ENCODE assay signal across 1 cellular context in the genomic region with DNA sequence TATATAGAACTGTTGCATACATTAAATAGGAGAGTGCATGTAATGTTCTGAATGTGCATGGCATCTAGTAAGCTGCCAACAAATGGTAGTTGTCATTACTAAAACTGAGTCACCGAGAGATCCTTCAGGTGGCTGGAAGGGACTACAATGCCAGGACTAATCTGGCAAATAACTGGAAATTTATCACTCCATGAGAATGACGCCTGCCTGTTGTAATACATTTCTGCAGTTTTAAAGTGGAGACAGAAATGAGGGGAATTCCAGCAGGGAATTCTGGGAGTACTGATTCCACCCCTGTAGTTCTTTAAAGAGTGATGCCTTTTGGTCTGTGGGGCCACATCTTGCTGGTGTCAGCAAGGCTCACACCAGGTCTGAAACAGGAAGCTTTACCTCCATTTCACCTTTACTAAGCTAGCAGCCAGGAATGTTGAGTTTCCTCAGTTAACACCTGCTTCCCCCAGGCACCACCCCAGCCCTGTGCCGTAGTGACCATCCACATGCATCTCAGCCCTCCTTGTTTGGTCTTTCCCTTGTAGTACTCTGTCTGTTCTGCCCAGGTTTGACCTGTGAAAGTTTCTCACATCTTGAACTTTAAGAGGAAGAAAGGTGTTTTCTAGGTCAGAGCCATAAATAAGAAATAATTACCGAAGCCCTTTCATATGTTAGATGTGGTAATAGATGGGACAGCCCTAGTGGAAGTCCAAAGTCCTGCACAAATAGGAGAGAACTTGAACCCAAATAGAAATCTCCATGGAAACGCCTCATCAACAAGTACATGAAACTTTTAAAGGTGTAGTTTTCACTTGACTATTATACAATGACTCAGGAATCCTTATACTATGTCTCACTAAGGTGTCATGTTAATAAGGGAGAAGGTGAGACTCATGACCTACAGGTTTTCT.
TF ChIP-seq lines count a peak whose summit lies in the region.

No MANE protein-coding gene starts in this region.

TF ChIP-seq in SK-N-SH treated with all-trans-retinoic acid at 6 μM for 48 hours, 23 proteins besides CTCF, POLR2A, EP300 and RAD21 (continued from another document):
- TF ChIP-seq SNAI2 (CRISPR knock-in tag; IDR thresholded peaks at IDR 0.05) (no peak), ISL1 (CRISPR knock-in tag; IDR thresholded peaks at IDR 0.05) (no peak), ZFP30 (CRISPR knock-in tag; IDR thresholded peaks at IDR 0.05) (no peak), CSDC2 (CRISPR knock-in tag; IDR thresholded peaks at IDR 0.05) (no peak), TOX (CRISPR knock-in tag; IDR thresholded peaks at IDR 0.05; ENCODE audit: borderline replicate concordance) (no peak), ZFP3 (CRISPR knock-in tag; IDR thresholded peaks at IDR 0.05) (no peak), ARNTL (CRISPR knock-in tag; IDR thresholded peaks at IDR 0.05; ENCODE audit: borderline replicate concordance, low read depth) (no peak), ZC3H10 (CRISPR knock-in tag; IDR thresholded peaks at IDR 0.05) (no peak)
- TF ChIP-seq, protein P1, sequence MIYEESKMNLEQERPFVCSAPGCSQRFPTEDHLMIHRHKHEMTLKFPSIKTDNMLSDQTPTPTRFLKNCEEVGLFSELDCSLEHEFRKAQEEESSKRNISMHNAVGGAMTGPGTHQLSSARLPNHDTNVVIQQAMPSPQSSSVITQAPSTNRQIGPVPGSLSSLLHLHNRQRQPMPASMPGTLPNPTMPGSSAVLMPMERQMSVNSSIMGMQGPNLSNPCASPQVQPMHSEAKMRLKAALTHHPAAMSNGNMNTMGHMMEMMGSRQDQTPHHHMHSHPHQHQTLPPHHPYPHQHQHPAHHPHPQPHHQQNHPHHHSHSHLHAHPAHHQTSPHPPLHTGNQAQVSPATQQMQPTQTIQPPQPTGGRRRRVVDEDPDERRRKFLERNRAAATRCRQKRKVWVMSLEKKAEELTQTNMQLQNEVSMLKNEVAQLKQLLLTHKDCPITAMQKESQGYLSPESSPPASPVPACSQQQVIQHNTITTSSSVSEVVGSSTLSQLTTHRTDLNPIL (CRISPR knock-in tag; IDR thresholded peaks at IDR 0.05; ENCODE audit: low read depth): no peak
- TF ChIP-seq, protein P2, sequence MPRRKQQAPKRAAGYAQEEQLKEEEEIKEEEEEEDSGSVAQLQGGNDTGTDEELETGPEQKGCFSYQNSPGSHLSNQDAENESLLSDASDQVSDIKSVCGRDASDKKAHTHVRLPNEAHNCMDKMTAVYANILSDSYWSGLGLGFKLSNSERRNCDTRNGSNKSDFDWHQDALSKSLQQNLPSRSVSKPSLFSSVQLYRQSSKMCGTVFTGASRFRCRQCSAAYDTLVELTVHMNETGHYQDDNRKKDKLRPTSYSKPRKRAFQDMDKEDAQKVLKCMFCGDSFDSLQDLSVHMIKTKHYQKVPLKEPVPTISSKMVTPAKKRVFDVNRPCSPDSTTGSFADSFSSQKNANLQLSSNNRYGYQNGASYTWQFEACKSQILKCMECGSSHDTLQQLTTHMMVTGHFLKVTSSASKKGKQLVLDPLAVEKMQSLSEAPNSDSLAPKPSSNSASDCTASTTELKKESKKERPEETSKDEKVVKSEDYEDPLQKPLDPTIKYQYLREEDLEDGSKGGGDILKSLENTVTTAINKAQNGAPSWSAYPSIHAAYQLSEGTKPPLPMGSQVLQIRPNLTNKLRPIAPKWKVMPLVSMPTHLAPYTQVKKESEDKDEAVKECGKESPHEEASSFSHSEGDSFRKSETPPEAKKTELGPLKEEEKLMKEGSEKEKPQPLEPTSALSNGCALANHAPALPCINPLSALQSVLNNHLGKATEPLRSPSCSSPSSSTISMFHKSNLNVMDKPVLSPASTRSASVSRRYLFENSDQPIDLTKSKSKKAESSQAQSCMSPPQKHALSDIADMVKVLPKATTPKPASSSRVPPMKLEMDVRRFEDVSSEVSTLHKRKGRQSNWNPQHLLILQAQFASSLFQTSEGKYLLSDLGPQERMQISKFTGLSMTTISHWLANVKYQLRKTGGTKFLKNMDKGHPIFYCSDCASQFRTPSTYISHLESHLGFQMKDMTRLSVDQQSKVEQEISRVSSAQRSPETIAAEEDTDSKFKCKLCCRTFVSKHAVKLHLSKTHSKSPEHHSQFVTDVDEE (CRISPR knock-in tag; IDR thresholded peaks at IDR 0.05): no peak
- TF ChIP-seq, protein P3, sequence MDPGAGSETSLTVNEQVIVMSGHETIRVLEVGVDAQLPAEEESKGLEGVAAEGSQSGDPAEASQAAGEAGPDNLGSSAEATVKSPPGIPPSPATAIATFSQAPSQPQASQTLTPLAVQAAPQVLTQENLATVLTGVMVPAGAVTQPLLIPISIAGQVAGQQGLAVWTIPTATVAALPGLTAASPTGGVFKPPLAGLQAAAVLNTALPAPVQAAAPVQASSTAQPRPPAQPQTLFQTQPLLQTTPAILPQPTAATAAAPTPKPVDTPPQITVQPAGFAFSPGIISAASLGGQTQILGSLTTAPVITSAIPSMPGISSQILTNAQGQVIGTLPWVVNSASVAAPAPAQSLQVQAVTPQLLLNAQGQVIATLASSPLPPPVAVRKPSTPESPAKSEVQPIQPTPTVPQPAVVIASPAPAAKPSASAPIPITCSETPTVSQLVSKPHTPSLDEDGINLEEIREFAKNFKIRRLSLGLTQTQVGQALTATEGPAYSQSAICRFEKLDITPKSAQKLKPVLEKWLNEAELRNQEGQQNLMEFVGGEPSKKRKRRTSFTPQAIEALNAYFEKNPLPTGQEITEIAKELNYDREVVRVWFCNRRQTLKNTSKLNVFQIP (CRISPR knock-in tag; IDR thresholded peaks at IDR 0.05; ENCODE audit: borderline replicate concordance, low read depth): no peak
- TF ChIP-seq, protein P4, sequence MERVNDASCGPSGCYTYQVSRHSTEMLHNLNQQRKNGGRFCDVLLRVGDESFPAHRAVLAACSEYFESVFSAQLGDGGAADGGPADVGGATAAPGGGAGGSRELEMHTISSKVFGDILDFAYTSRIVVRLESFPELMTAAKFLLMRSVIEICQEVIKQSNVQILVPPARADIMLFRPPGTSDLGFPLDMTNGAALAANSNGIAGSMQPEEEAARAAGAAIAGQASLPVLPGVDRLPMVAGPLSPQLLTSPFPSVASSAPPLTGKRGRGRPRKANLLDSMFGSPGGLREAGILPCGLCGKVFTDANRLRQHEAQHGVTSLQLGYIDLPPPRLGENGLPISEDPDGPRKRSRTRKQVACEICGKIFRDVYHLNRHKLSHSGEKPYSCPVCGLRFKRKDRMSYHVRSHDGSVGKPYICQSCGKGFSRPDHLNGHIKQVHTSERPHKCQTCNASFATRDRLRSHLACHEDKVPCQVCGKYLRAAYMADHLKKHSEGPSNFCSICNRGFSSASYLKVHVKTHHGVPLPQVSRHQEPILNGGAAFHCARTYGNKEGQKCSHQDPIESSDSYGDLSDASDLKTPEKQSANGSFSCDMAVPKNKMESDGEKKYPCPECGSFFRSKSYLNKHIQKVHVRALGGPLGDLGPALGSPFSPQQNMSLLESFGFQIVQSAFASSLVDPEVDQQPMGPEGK (CRISPR knock-in tag; IDR thresholded peaks at IDR 0.05; ENCODE audit: borderline replicate concordance): no peak
